8 cellular contexts compared by ENCODE assay signal in genomic region chr11:6606471-6607189, GRCh38. TPM values are rescaled to one million over a fixed set of nuclear protein-coding genes. Genes with fewer than 3 reads are reported as not detected.
DNase-seq lines count a peak whose midpoint lies in the region; ATAC-seq and TF ChIP-seq lines count a peak whose summit lies in the region.

No MANE protein-coding gene starts in this region.

- peak overlapping the region in 6 of 7 donors; percentile 79 to 92 (median 90) for H3K27ac Mint-ChIP-seq in CD14-positive monocyte
- H3K27ac Mint-ChIP-seq in activated naive CD4-positive, alpha-beta T cell treated with anti-CD3 and anti-CD28 coated beads for 36 hours, result no peak overlapping the region

- TF ChIP-seq POLR2A in vagina (IDR thresholded peaks at IDR 0.05), result peak in 1 of 2 donors; percentile 78

- H3K4me1 Mint-ChIP-seq in CD14-positive monocyte, result peaks cover 15% of the 10 kb centered on the region
- H3K4me1 Mint-ChIP-seq in activated naive CD4-positive, alpha-beta T cell treated with anti-CD3 and anti-CD28 coated beads for 36 hours (ENCODE audit: low read depth), result peaks cover 45% of the 10 kb centered on the region

- peak; percentile 50 for ATAC-seq in GM18873 (IDR thresholded peaks at IDR 0.05; ENCODE audit: low FRiP score, unreplicated experiment)
- ATAC-seq in HG03103 (IDR thresholded peaks at IDR 0.05; ENCODE audit: low read depth, unreplicated experiment), result peak; percentile 40

- no peaks in the 10 kb centered on the region for H3K27me3 Mint-ChIP-seq in CD14-positive monocyte (ENCODE audit: low read depth in 3 of 3)
- H3K27me3 Mint-ChIP-seq in activated naive CD4-positive, alpha-beta T cell treated with anti-CD3 and anti-CD28 coated beads for 36 hours (ENCODE audit: low read depth), result no peaks in the 10 kb centered on the region

- TF ChIP-seq CTCF in CD14-positive monocyte (IDR thresholded peaks at IDR 0.05) (no peak), neutrophil (IDR thresholded peaks at IDR 0.05) (no peak), vagina (IDR thresholded peaks at IDR 0.05) (no peak)

- H3K27ac ChIP-seq in neutrophil (peak overlapping the region; percentile 98), vagina (peak overlapping the region; percentile 87)

- intact Hi-C loops in CD14-positive monocyte (cut with micrococcal nuclease) (loop anchor here in 1 of 2 donors (10.0 kb wide), 1 partner anchor 122 kb away; the partner anchor contains the start of genes ARFIP2 and TIMM10B), vagina (cut with DNase I) (loop anchor here (10.0 kb wide), 1 partner anchor 48 kb away; the partner anchor contains the start of gene DCHS1)
- intact Hi-C loops in activated naive CD4-positive, alpha-beta T cell treated with anti-CD3 and anti-CD28 coated beads for 36 hours (cut with micrococcal nuclease), result loop anchor here (1.0 to 10.0 kb wide), 8 partner anchors 75 to 1066 kb away; partner anchors contain the start of genes CYB5R2, PPFIBP2, TRIM22 and TRIM5

- H3K36me3 ChIP-seq in neutrophil, result peaks cover 46% of the 10 kb centered on the region
- H3K36me3 ChIP-seq in vagina, result peaks cover 0 to 32% of the 10 kb centered on the region in 2 donors

- peak overlapping the region; percentile 6 to 56 for H3K4me3 Mint-ChIP-seq in CD14-positive monocyte
- H3K4me3 Mint-ChIP-seq in activated naive CD4-positive, alpha-beta T cell treated with anti-CD3 and anti-CD28 coated beads for 36 hours, result peak overlapping the region; percentile 57

- DNase-seq in CD14-positive monocyte (ENCODE audit: low spot score), result no peak
- peak; percentile 56 for DNase-seq in NOMO-1 treated with DMSO at 0.1 percent for 48 hours (lab: John Stamatoyannopoulos, UW; ENCODE audit: unreplicated experiment)
- peak; percentile 68 for DNase-seq in activated naive CD4-positive, alpha-beta T cell treated with anti-CD3 and anti-CD28 coated beads for 36 hours
- DNase-seq in globus pallidus (ENCODE audit: low spot score), result peak; percentile 86
- peak in 1 of 2 donors; percentile 95 for DNase-seq in vagina (ENCODE audit: extremely low spot score in 2 of 2)

- H3K9me3 ChIP-seq in neutrophil, result no peaks in the 10 kb centered on the region
- no peaks in the 10 kb centered on the region for H3K9me3 ChIP-seq in vagina

- H3K9me3 Mint-ChIP-seq in CD14-positive monocyte, result peaks cover 0 to 1% (median 0%) of the 10 kb centered on the region in 7 donors
- H3K9me3 Mint-ChIP-seq in activated naive CD4-positive, alpha-beta T cell treated with anti-CD3 and anti-CD28 coated beads for 36 hours, result no peaks in the 10 kb centered on the region

- H3K4me1 ChIP-seq in neutrophil (ENCODE audit: control insufficient read depth in 1 of 2, insufficient read depth in 1 of 2, low read depth in 1 of 2, low read length in 1 of 2) (peaks cover 72% of the 10 kb centered on the region in 2 experiments), vagina (peaks cover 62% of the 10 kb centered on the region)

- H3K27me3 ChIP-seq in neutrophil (no peaks in the 10 kb centered on the region), vagina (no peaks in the 10 kb centered on the region)

- H3K4me3 ChIP-seq in neutrophil (ENCODE audit: low read depth in 1 of 2, low read length in 1 of 2) (peak overlapping the region; percentile 6 to 10), vagina (peak overlapping the region; percentile 31 to 35)

- peaks cover 43 to 57% of the 10 kb centered on the region in 2 donors for H3K36me3 Mint-ChIP-seq in CD14-positive monocyte
- peaks cover 33% of the 10 kb centered on the region for H3K36me3 Mint-ChIP-seq in activated naive CD4-positive, alpha-beta T cell treated with anti-CD3 and anti-CD28 coated beads for 36 hours (ENCODE audit: low read depth)

- CTCF ChIA-PET in activated naive CD4-positive, alpha-beta T cell treated with anti-CD3 and anti-CD28 coated beads for 36 hours (lab: Charles Lee), result interaction anchor here (0.6 to 3.5 kb wide), 2 partner anchors 77 to 81 kb away, joined by 3 to 13 read pairs; partner anchors contain the start of gene MRPL17

RNA-seq across cellular contexts. Expression of gene ILK, which starts 3.1 kb away (rescaled TPM):
- 100 to 1,000 TPM; 250 to 271 TPM for polyA plus RNA-seq in CD14-positive monocyte
- 10 to 100 TPM; 65.2 to 65.7 TPM for total RNA-seq in activated naive CD4-positive, alpha-beta T cell treated with anti-CD3 and anti-CD28 coated beads for 36 hours
- 149 TPM for total RNA-seq in vagina

RNA-seq across cellular contexts. Expression of gene RRP8, which starts 3.2 kb away (rescaled TPM):
- 10 to 100 TPM; 11.9 to 14.1 TPM for polyA plus RNA-seq in CD14-positive monocyte
- 10 to 100 TPM; 31.9 to 33.5 TPM for total RNA-seq in activated naive CD4-positive, alpha-beta T cell treated with anti-CD3 and anti-CD28 coated beads for 36 hours
- 10.3 TPM for total RNA-seq in vagina

RNA-seq across cellular contexts. Expression of gene TAF10, which starts 5.4 kb away (rescaled TPM):
- 100 to 1,000 TPM; 232 to 233 TPM for polyA plus RNA-seq in CD14-positive monocyte
- 100 to 1,000 TPM; 151 to 156 TPM for total RNA-seq in activated naive CD4-positive, alpha-beta T cell treated with anti-CD3 and anti-CD28 coated beads for 36 hours
- total RNA-seq in vagina, result 48.1 TPM

RNA-seq across cellular contexts. Expression of gene TPP1, which starts 12.6 kb away (rescaled TPM):
- polyA plus RNA-seq in CD14-positive monocyte, result 100 to 1,000 TPM; 218 to 359 TPM
- total RNA-seq in activated naive CD4-positive, alpha-beta T cell treated with anti-CD3 and anti-CD28 coated beads for 36 hours, result 10 to 100 TPM; 25.7 to 28.5 TPM
- total RNA-seq in vagina, result 77.3 TPM

RNA-seq across cellular contexts. Expression of gene DCHS1, which starts 49.0 kb away (rescaled TPM):
- under 1 TPM; 0.01 to 0.02 TPM for polyA plus RNA-seq in CD14-positive monocyte
- total RNA-seq in activated naive CD4-positive, alpha-beta T cell treated with anti-CD3 and anti-CD28 coated beads for 36 hours, result under 1 TPM; 0.79 to 0.88 TPM
- total RNA-seq in vagina, result 28.7 TPM
